18 cellular contexts compared by ENCODE assay signal in the genomic region with DNA sequence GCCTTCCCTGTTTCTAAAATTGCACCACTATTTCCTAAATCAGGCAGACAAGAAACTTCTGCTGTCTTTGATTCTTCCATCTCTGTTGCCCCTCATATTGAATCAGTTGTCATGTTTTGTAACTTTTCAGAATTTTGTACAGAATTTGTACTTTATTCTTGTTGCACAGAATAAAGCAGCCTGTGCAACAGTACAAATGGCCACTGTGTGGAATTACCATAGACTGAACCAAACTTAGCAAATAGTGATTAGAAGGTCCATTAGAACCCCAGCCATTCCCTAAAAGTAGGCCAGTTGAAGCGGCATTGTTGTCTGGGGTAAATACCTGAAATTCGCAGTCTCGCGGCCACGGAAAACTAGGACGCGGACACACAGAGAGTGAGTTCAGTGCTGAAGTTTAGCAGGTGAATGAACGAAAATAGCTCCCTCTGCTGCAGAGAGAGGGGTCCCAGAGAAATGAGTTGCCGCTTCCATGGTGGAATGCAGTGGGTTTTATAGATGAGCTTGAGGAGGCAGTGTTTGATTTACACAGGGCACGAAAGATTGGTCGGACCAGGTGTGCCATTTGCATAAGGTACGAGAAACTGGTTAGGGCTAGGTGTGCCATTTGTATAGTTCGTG.
A peak's percentile ranks its signal among the peaks of the same experiment; 100 is the strongest.
DNase-seq lines count a peak whose midpoint lies in the region; ATAC-seq and TF ChIP-seq lines count a peak whose summit lies in the region.
"Had no signal": no experiment of that assay in that cellular context is flagged by ENCODE, and none has a peak within 500 bp of the region (broad histone marks: within the 10 kb centered on the region; RNA-seq: fewer than 3 reads in every experiment).

No MANE protein-coding gene starts in this region.

- peak; percentile 11 for TF ChIP-seq CTCF in HFF-Myc (IDR thresholded peaks at IDR 0.05; ENCODE audit: low read depth, low read length, missing control alignments)
- peak in 1 of 7 experiments; percentile 15 for TF ChIP-seq CTCF in stomach (IDR thresholded peaks at IDR 0.05)

- no CpG with 5 or more reads among the region's 13 CpGs for WGBS in trophoblast cell (ENCODE audit: extremely low coverage, insufficient coverage, insufficient read length)
- 17 to 41% (median 38%) methylated on average over 13 of the region's 13 CpGs for WGBS in stomach, 5 donors

- no peaks in the 10 kb centered on the region for H3K36me3 ChIP-seq in iPS-18a (ENCODE audit: control insufficient read depth, low read depth, low read length)
- H3K36me3 ChIP-seq in trophoblast cell (ENCODE audit: control insufficient read depth in 1 of 2, insufficient read depth in 2 of 2, low read length in 2 of 2): no peaks in the 10 kb centered on the region
- no peaks in the 10 kb centered on the region for H3K36me3 ChIP-seq in stomach
- H3K36me3 ChIP-seq: BLaER1, heart left ventricle, MG63 had no signal

- H3K4me1 ChIP-seq in iPS-18a (ENCODE audit: control insufficient read depth, low read depth, low read length) (peaks cover 4% of the 10 kb centered on the region), trophoblast cell (ENCODE audit: control insufficient read depth in 1 of 2, insufficient read depth in 2 of 2, low read length in 2 of 2) (no peaks in the 10 kb centered on the region), stomach (no peaks in the 10 kb centered on the region)
- H3K4me1 ChIP-seq: BLaER1, heart left ventricle had no signal

- H3K4ac ChIP-seq in trophoblast cell (ENCODE audit: low read depth, low read length): no peak overlapping the region

- H2BK5ac ChIP-seq in trophoblast cell (ENCODE audit: low read depth, low read length, poor library complexity): no peak overlapping the region

- H3K27me3 ChIP-seq in iPS-18a (ENCODE audit: control insufficient read depth, insufficient read depth, low read length) (no peaks in the 10 kb centered on the region), trophoblast cell (ENCODE audit: insufficient read depth, low read length) (no peaks in the 10 kb centered on the region), stomach (no peaks in the 10 kb centered on the region)
- H3K27me3 ChIP-seq: BLaER1, MG63 had no signal

- peak overlapping the region; percentile 50 for H3K4me2 ChIP-seq in trophoblast cell (ENCODE audit: low read length)
- H3K4me2 ChIP-seq: BLaER1 had no signal

- no peak for TF ChIP-seq EP300 in stomach (IDR thresholded peaks at IDR 0.05)

- no peaks in the 10 kb centered on the region for H3K79me2 ChIP-seq in trophoblast cell (ENCODE audit: control insufficient read depth, insufficient read depth, low read length, poor library complexity)

- H2AFZ ChIP-seq in trophoblast cell (ENCODE audit: insufficient read depth, low read length, poor library complexity): no peak overlapping the region

- H3K4me3 ChIP-seq in HFF-Myc (replicated peaks; ENCODE audit: low read depth, low read length) (no peak overlapping the region), iPS-18a (ENCODE audit: low read length) (peak overlapping the region; percentile 28), trophoblast cell (ENCODE audit: low read depth, low read length) (no peak overlapping the region), stomach (no peak overlapping the region)
- H3K4me3 ChIP-seq: BLaER1, heart left ventricle, MG63 had no signal

- H3K9ac ChIP-seq in iPS-18a (ENCODE audit: low read length) (no peak overlapping the region), trophoblast cell (ENCODE audit: low read length) (no peak overlapping the region)
- H3K9ac ChIP-seq: BLaER1 had no signal

- DNase-seq in HFF-Myc (ENCODE audit: extremely low read depth, low read depth) (no peak), cerebellar cortex (ENCODE audit: low spot score) (peak; percentile 13), trophoblast cell (peak in 1 of 2 donors; percentile 3), NCI-H2107 treated with DMSO at 0.1 percent for 48 hours (lab: John Stamatoyannopoulos, UW; ENCODE audit: unreplicated experiment) (no peak), stomach (no peak)
- DNase-seq: activated CD4-positive, alpha-beta T cell treated with anti-CD3 and anti-CD28 coated beads for 4 hours; heart left ventricle; mammary epithelial cell; MG63; NCI-H2081 treated with DMSO at 0.1 percent for 48 hours had no signal

- no peak overlapping the region for H2AK5ac ChIP-seq in trophoblast cell (ENCODE audit: low read length)

- TF ChIP-seq POLR2A in stomach (IDR thresholded peaks at IDR 0.05): no peak

- H4K12ac ChIP-seq in trophoblast cell (ENCODE audit: low read depth, low read length): no peak overlapping the region

- no peaks in the 10 kb centered on the region for H3K9me3 ChIP-seq in iPS-18a (ENCODE audit: control insufficient read depth, low read depth, low read length)
- H3K9me3 ChIP-seq in trophoblast cell (ENCODE audit: insufficient read depth, low read depth, low read length): no peaks in the 10 kb centered on the region
- no peaks in the 10 kb centered on the region for H3K9me3 ChIP-seq in stomach
- H3K9me3 ChIP-seq: BLaER1, heart left ventricle, MG63 had no signal

- H3K27ac ChIP-seq in iPS-18a (ENCODE audit: low read length) (no peak overlapping the region), trophoblast cell (ENCODE audit: low read depth, low read length) (no peak overlapping the region), stomach (no peak overlapping the region)
- H3K27ac ChIP-seq: BLaER1, epithelial cell of prostate, heart left ventricle, RWPE1 had no signal

- no peak overlapping the region for H3K23ac ChIP-seq in trophoblast cell (ENCODE audit: low read length)

- H4K91ac ChIP-seq in trophoblast cell (ENCODE audit: low read depth, low read length): no peak overlapping the region

- no peak overlapping the region for H2BK12ac ChIP-seq in trophoblast cell (ENCODE audit: low read length)

- no peaks in the 10 kb centered on the region for H3K79me1 ChIP-seq in trophoblast cell (ENCODE audit: low read length)

- no peak overlapping the region for H3K18ac ChIP-seq in trophoblast cell (ENCODE audit: low read length)

- H4K8ac ChIP-seq in trophoblast cell (ENCODE audit: low read depth, low read length): no peak overlapping the region

- H2BK120ac ChIP-seq in trophoblast cell (ENCODE audit: insufficient read depth, low read length, poor library complexity): no peak overlapping the region

- H3K14ac ChIP-seq in trophoblast cell (ENCODE audit: low read length): no peak overlapping the region

- ATAC-seq in GM18870 (IDR thresholded peaks at IDR 0.05; ENCODE audit: unreplicated experiment): no peak
- no peak for ATAC-seq in GM18867 (IDR thresholded peaks at IDR 0.05; ENCODE audit: unreplicated experiment)
- ATAC-seq: activated naive CD4-positive, alpha-beta T cell treated with anti-CD3 and anti-CD28 coated beads, Interleukin-2, amount 50 U/mL, for 72 hours; stimulated activated memory B cell treated with anti-CD40 and anti-IgM and Interleukin-4, amounts not matched to agents 10 μg/mL and 1 μg/mL and 100 μg/mL, for 72 hours had no signal

- intact Hi-C loops in stomach (cut with DNase I; ENCODE audit: low total_unique reads): no loop called here
